In the genomic region with DNA sequence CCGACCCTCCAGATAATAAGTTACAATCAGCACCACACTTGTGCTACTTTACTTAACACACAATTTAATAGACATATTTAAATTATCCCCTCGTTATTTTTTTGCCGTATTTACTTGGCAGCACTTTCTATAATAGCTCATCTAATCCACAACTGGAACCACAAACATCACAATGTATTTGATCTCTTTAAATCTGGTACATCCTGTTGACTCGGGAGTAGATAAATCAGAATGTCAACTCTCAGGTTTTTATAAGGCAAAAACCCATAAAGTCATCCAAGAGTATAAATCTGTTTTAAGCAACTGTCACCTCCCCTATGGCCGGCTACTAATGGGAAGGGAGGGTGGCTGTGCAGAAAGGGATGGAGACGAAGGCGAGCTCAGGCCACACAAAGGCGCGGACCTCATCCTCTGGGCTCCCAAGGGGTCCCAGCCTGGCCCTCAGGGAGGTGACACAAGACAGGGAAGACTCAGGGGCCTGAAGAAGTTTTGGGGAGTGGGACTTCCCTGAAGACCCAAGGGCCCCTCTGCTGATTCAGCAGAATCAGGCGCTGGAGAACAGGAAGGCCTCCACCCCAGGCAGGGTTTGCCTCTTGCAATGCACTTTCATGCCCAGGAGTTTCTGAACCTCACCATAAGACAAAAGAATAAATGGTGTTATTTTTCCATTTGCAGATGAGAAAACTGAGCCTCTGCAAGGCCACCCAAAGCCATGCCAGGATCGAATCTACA, we compare ENCODE assay signal across 1 cellular context.
TF ChIP-seq lines count a peak whose summit lies in the region.

No MANE protein-coding gene starts in this region.

TF ChIP-seq in HEK293, 187 proteins besides CTCF, POLR2A, EP300 and RAD21 (continued from another document and continues in another):
- TF ChIP-seq ZNF510 (tag by site-specific recombination; IDR thresholded peaks at IDR 0.05; ENCODE audit: insufficient replicate concordance) (no peak), ZNF549 (tag by site-specific recombination; IDR thresholded peaks at IDR 0.05) (no peak), GLI4 (tag by site-specific recombination; IDR thresholded peaks at IDR 0.05) (no peak), ZNF157 (tag by site-specific recombination; IDR thresholded peaks at IDR 0.05) (no peak), ZSCAN16 (tag by site-specific recombination; IDR thresholded peaks at IDR 0.05) (no peak), ZBTB17 (tag by site-specific recombination; IDR thresholded peaks at IDR 0.05) (no peak), YY2 (tag by site-specific recombination; IDR thresholded peaks at IDR 0.05) (no peak), ZNF391 (tag by site-specific recombination; IDR thresholded peaks at IDR 0.05; ENCODE audit: borderline replicate concordance, low read depth) (no peak), ZNF544 (tag by site-specific recombination; IDR thresholded peaks at IDR 0.05) (no peak), ZNF292 (tag by site-specific recombination; IDR thresholded peaks at IDR 0.05; ENCODE audit: borderline replicate concordance, low read depth) (no peak), BCL11A (tag by site-specific recombination; IDR thresholded peaks at IDR 0.05; ENCODE audit: low read depth) (no peak), SETDB1 (IDR thresholded peaks at IDR 0.05; ENCODE audit: insufficient read length, low read length) (no peak), KLF7 (tag by site-specific recombination; IDR thresholded peaks at IDR 0.05; ENCODE audit: borderline replicate concordance) (no peak), ZNF140 (tag by site-specific recombination; IDR thresholded peaks at IDR 0.05) (no peak), ZNF571 (tag by site-specific recombination; IDR thresholded peaks at IDR 0.05) (no peak), ZNF169 (tag by site-specific recombination; IDR thresholded peaks at IDR 0.05) (no peak), ZNF677 (tag by site-specific recombination; IDR thresholded peaks at IDR 0.05) (no peak), ZNF155 (tag by site-specific recombination; IDR thresholded peaks at IDR 0.05) (no peak), ZFP69B (tag by site-specific recombination; IDR thresholded peaks at IDR 0.05) (no peak), ZSCAN30 (tag by site-specific recombination; IDR thresholded peaks at IDR 0.05) (no peak), ZNF175 (tag by site-specific recombination; IDR thresholded peaks at IDR 0.05) (no peak), ZNF558 (tag by site-specific recombination; IDR thresholded peaks at IDR 0.05) (no peak), TRIM28 (IDR thresholded peaks at IDR 0.05; ENCODE audit: borderline replicate concordance, low read length) (no peak), ZNF664 (tag by site-specific recombination; IDR thresholded peaks at IDR 0.05) (peak; percentile 96), KLF8 (tag by site-specific recombination; IDR thresholded peaks at IDR 0.05) (no peak), ZEB2 (tag by site-specific recombination; IDR thresholded peaks at IDR 0.05) (no peak), ZNF548 (tag by site-specific recombination; IDR thresholded peaks at IDR 0.05) (no peak), ZNF2 (tag by site-specific recombination; IDR thresholded peaks at IDR 0.05) (no peak), IKZF3 (tag by site-specific recombination; IDR thresholded peaks at IDR 0.05) (no peak), ZNF121 (tag by site-specific recombination; IDR thresholded peaks at IDR 0.05) (no peak), ZNF248 (tag by site-specific recombination; IDR thresholded peaks at IDR 0.05) (no peak), ZNF239 (tag by site-specific recombination; IDR thresholded peaks at IDR 0.05) (no peak), ZNF701 (tag by site-specific recombination; IDR thresholded peaks at IDR 0.05) (no peak), ZNF777 (tag by site-specific recombination; IDR thresholded peaks at IDR 0.05; ENCODE audit: borderline replicate concordance) (no peak), ZNF10 (tag by site-specific recombination; IDR thresholded peaks at IDR 0.05) (0 out of 2 replicates have a peak, but pooled peaks have one; percentile 20), ZNF561 (tag by site-specific recombination; IDR thresholded peaks at IDR 0.05; ENCODE audit: borderline replicate concordance) (peak; percentile 78; the same call in 1 of the 2 replicates), ZNF830 (tag by site-specific recombination; IDR thresholded peaks at IDR 0.05; ENCODE audit: low read depth) (no peak), ZNF324 (tag by site-specific recombination; IDR thresholded peaks at IDR 0.05) (no peak), ZNF214 (tag by site-specific recombination; IDR thresholded peaks at IDR 0.05; ENCODE audit: borderline replicate concordance) (no peak), ZNF514 (tag by site-specific recombination; IDR thresholded peaks at IDR 0.05) (no peak), YY1 (tag by site-specific recombination; IDR thresholded peaks at IDR 0.05) (no peak), REPIN1 (tag by site-specific recombination; IDR thresholded peaks at IDR 0.05; ENCODE audit: low read depth) (no peak), HOXC10 (CRISPR knock-in tag; IDR thresholded peaks at IDR 0.05) (no peak), SP7 (tag by site-specific recombination; IDR thresholded peaks at IDR 0.05) (no peak), KLF16 (tag by site-specific recombination; IDR thresholded peaks at IDR 0.05) (no peak), HOXD13 (CRISPR knock-in tag; IDR thresholded peaks at IDR 0.05; ENCODE audit: borderline replicate concordance) (no peak), ZNF202 (tag by site-specific recombination; IDR thresholded peaks at IDR 0.05; ENCODE audit: borderline replicate concordance) (no peak), OSR2 (tag by site-specific recombination; IDR thresholded peaks at IDR 0.05) (no peak)
- TF ChIP-seq, protein P1, sequence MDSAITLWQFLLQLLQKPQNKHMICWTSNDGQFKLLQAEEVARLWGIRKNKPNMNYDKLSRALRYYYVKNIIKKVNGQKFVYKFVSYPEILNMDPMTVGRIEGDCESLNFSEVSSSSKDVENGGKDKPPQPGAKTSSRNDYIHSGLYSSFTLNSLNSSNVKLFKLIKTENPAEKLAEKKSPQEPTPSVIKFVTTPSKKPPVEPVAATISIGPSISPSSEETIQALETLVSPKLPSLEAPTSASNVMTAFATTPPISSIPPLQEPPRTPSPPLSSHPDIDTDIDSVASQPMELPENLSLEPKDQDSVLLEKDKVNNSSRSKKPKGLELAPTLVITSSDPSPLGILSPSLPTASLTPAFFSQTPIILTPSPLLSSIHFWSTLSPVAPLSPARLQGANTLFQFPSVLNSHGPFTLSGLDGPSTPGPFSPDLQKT (IDR thresholded peaks at IDR 0.05; ENCODE audit: borderline replicate concordance, low read depth, low read length), result no peak
- TF ChIP-seq, protein P2, sequence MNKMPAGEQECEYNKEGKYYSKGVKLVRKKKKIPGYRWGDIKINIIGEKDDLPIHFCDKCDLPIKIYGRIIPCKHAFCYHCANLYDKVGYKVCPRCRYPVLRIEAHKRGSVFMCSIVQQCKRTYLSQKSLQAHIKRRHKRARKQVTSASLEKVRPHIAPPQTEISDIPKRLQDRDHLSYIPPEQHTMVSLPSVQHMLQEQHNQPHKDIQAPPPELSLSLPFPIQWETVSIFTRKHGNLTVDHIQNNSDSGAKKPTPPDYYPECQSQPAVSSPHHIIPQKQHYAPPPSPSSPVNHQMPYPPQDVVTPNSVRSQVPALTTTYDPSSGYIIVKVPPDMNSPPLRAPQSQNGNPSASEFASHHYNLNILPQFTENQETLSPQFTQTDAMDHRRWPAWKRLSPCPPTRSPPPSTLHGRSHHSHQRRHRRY (tag by site-specific recombination; IDR thresholded peaks at IDR 0.05), result no peak
- TF ChIP-seq, protein P3, sequence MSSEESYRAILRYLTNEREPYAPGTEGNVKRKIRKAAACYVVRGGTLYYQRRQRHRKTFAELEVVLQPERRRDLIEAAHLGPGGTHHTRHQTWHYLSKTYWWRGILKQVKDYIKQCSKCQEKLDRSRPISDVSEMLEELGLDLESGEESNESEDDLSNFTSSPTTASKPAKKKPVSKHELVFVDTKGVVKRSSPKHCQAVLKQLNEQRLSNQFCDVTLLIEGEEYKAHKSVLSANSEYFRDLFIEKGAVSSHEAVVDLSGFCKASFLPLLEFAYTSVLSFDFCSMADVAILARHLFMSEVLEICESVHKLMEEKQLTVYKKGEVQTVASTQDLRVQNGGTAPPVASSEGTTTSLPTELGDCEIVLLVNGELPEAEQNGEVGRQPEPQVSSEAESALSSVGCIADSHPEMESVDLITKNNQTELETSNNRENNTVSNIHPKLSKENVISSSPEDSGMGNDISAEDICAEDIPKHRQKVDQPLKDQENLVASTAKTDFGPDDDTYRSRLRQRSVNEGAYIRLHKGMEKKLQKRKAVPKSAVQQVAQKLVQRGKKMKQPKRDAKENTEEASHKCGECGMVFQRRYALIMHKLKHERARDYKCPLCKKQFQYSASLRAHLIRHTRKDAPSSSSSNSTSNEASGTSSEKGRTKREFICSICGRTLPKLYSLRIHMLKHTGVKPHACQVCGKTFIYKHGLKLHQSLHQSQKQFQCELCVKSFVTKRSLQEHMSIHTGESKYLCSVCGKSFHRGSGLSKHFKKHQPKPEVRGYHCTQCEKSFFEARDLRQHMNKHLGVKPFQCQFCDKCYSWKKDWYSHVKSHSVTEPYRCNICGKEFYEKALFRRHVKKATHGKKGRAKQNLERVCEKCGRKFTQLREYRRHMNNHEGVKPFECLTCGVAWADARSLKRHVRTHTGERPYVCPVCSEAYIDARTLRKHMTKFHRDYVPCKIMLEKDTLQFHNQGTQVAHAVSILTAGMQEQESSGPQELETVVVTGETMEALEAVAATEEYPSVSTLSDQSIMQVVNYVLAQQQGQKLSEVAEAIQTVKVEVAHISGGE (tag by site-specific recombination; conservative IDR thresholded peaks at IDR 0.05; ENCODE audit: low read depth), result no peak
- TF ChIP-seq, protein P4, sequence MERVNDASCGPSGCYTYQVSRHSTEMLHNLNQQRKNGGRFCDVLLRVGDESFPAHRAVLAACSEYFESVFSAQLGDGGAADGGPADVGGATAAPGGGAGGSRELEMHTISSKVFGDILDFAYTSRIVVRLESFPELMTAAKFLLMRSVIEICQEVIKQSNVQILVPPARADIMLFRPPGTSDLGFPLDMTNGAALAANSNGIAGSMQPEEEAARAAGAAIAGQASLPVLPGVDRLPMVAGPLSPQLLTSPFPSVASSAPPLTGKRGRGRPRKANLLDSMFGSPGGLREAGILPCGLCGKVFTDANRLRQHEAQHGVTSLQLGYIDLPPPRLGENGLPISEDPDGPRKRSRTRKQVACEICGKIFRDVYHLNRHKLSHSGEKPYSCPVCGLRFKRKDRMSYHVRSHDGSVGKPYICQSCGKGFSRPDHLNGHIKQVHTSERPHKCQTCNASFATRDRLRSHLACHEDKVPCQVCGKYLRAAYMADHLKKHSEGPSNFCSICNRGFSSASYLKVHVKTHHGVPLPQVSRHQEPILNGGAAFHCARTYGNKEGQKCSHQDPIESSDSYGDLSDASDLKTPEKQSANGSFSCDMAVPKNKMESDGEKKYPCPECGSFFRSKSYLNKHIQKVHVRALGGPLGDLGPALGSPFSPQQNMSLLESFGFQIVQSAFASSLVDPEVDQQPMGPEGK (tag by site-specific recombination; IDR thresholded peaks at IDR 0.05), result no peak
- TF ChIP-seq, protein P5, sequence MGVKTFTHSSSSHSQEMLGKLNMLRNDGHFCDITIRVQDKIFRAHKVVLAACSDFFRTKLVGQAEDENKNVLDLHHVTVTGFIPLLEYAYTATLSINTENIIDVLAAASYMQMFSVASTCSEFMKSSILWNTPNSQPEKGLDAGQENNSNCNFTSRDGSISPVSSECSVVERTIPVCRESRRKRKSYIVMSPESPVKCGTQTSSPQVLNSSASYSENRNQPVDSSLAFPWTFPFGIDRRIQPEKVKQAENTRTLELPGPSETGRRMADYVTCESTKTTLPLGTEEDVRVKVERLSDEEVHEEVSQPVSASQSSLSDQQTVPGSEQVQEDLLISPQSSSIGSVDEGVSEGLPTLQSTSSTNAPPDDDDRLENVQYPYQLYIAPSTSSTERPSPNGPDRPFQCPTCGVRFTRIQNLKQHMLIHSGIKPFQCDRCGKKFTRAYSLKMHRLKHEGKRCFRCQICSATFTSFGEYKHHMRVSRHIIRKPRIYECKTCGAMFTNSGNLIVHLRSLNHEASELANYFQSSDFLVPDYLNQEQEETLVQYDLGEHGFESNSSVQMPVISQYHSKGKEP (tag by site-specific recombination; IDR thresholded peaks at IDR 0.05), result peak; percentile 66; the same call in 1 of the 2 replicates
- TF ChIP-seq, protein P6, sequence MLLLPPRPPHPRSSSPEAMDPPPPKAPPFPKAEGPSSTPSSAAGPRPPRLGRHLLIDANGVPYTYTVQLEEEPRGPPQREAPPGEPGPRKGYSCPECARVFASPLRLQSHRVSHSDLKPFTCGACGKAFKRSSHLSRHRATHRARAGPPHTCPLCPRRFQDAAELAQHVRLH (tag by site-specific recombination; IDR thresholded peaks at IDR 0.05), result peak; percentile 62; the same call in 1 of the 2 replicates
- TF ChIP-seq, protein P7, sequence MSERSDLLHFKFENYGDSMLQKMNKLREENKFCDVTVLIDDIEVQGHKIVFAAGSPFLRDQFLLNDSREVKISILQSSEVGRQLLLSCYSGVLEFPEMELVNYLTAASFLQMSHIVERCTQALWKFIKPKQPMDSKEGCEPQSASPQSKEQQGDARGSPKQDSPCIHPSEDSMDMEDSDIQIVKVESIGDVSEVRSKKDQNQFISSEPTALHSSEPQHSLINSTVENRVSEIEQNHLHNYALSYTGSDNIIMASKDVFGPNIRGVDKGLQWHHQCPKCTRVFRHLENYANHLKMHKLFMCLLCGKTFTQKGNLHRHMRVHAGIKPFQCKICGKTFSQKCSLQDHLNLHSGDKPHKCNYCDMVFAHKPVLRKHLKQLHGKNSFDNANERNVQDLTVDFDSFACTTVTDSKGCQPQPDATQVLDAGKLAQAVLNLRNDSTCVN (tag by site-specific recombination; optimal IDR thresholded peaks at IDR 0.05), result no peak
- TF ChIP-seq, protein P8, sequence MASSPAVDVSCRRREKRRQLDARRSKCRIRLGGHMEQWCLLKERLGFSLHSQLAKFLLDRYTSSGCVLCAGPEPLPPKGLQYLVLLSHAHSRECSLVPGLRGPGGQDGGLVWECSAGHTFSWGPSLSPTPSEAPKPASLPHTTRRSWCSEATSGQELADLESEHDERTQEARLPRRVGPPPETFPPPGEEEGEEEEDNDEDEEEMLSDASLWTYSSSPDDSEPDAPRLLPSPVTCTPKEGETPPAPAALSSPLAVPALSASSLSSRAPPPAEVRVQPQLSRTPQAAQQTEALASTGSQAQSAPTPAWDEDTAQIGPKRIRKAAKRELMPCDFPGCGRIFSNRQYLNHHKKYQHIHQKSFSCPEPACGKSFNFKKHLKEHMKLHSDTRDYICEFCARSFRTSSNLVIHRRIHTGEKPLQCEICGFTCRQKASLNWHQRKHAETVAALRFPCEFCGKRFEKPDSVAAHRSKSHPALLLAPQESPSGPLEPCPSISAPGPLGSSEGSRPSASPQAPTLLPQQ (tag by site-specific recombination; IDR thresholded peaks at IDR 0.05), result no peak
- TF ChIP-seq, protein P9, sequence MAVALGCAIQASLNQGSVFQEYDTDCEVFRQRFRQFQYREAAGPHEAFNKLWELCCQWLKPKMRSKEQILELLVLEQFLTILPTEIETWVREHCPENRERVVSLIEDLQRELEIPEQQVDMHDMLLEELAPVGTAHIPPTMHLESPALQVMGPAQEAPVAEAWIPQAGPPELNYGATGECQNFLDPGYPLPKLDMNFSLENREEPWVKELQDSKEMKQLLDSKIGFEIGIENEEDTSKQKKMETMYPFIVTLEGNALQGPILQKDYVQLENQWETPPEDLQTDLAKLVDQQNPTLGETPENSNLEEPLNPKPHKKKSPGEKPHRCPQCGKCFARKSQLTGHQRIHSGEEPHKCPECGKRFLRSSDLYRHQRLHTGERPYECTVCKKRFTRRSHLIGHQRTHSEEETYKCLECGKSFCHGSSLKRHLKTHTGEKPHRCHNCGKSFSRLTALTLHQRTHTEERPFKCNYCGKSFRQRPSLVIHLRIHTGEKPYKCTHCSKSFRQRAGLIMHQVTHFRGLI (tag by site-specific recombination; IDR thresholded peaks at IDR 0.05), result no peak
